In the genomic region with DNA sequence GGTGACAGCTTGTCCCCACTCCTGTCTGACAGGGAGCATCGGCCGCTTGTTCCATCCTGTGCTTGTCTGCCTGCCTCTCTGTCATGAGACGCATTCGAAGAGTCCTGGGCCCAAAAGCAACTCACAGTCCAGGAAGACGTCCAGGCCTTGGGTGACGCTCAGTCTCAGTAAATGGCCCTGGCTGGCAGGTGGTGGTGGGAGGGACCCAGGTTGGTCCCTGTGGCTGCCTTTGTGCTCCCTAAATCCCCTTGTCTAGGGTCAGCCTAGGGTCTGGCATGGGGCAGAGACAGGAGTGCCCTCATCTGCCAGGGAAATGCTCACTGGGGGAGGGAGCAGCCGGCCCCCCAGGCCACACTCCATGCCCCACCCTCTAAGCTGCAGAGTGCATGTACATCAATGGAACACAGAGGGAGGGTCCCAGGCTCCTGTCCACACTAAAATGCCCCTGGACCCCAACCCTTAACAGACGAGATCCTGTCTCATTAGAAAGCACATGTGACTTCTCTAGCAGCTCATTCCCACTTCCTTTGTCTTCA, we compare ENCODE assay signal across 24 cellular contexts.
DNase-seq lines count a peak whose midpoint lies in the region; ATAC-seq and TF ChIP-seq lines count a peak whose summit lies in the region.
"Had no signal": no experiment of that assay in that cellular context is flagged by ENCODE, and none has a peak within 500 bp of the region (broad histone marks: within the 10 kb centered on the region; RNA-seq: fewer than 3 reads in every experiment).

No MANE protein-coding gene starts in this region.

- H3K4me3 Mint-ChIP-seq in GM23338 (no peak overlapping the region), nephron (peak overlapping the region in 1 of 3 experiments; percentile 39), chondrocyte (ENCODE audit: unreplicated experiment) (no peak overlapping the region)
- H3K4me3 Mint-ChIP-seq: activated CD4-positive, alpha-beta T cell treated with anti-CD3 and anti-CD28 coated beads for 36 hours; activated naive CD8-positive, alpha-beta T cell treated with anti-CD3 and anti-CD28 coated beads, Interleukin-2, amount 50 U/mL, for 24 hours; CD4-positive, CD25-positive, alpha-beta regulatory T cell; neural progenitor cell had no signal

- H3K79me2 ChIP-seq in GM23338 (replicated peaks; ENCODE audit: insufficient read depth), result no peaks in the 10 kb centered on the region

- H3K27ac Mint-ChIP-seq in GM23338, result no peak overlapping the region
- peak overlapping the region; percentile 90 to 96 (median 96) for H3K27ac Mint-ChIP-seq in nephron
- no peak overlapping the region for H3K27ac Mint-ChIP-seq in chondrocyte (ENCODE audit: unreplicated experiment)
- H3K27ac Mint-ChIP-seq: activated CD4-positive, alpha-beta T cell treated with anti-CD3 and anti-CD28 coated beads for 36 hours; activated naive CD8-positive, alpha-beta T cell treated with anti-CD3 and anti-CD28 coated beads, Interleukin-2, amount 50 U/mL, for 24 hours; CD4-positive, CD25-positive, alpha-beta regulatory T cell; neural progenitor cell; progenitor cell of endocrine pancreas had no signal

- H3K36me3 Mint-ChIP-seq in GM23338 (ENCODE audit: low read depth) (no peaks in the 10 kb centered on the region; the same call in 2 of the 3 replicates), nephron (ENCODE audit: low read depth) (no peaks in the 10 kb centered on the region), chondrocyte (ENCODE audit: low read depth) (no peaks in the 10 kb centered on the region)
- H3K36me3 Mint-ChIP-seq: CD4-positive, CD25-positive, alpha-beta regulatory T cell; neural progenitor cell had no signal

- peak overlapping the region; percentile 23; the same call in 1 of the 2 replicates for H2AFZ ChIP-seq in GM23338
- H2AFZ ChIP-seq: neural progenitor cell had no signal

- WGBS in stomach, 5 donors, result 76 to 89% (median 86%) methylated on average over 8 of the region's 8 CpGs

- H3K9me3 Mint-ChIP-seq in GM23338, result peaks cover 3% of the 10 kb centered on the region; the same call in 1 of the 3 replicates
- peaks cover 8% of the 10 kb centered on the region for H3K9me3 Mint-ChIP-seq in nephron
- H3K9me3 Mint-ChIP-seq in chondrocyte (ENCODE audit: low read depth), result peaks cover 3% of the 10 kb centered on the region
- H3K9me3 Mint-ChIP-seq: activated naive CD8-positive, alpha-beta T cell treated with anti-CD3 and anti-CD28 coated beads, Interleukin-2, amount 50 U/mL, for 24 hours; neural progenitor cell had no signal

- no peaks in the 10 kb centered on the region for H3K4me1 ChIP-seq in GM23338 (ENCODE audit: insufficient read depth)
- peaks cover 0 to 28% (median 25%) of the 10 kb centered on the region in 4 donors for H3K4me1 ChIP-seq in stomach
- H3K4me1 ChIP-seq: foreskin keratinocyte, neural progenitor cell had no signal

- H3K36me3 ChIP-seq in GM23338 (ENCODE audit: insufficient read depth), result no peaks in the 10 kb centered on the region
- H3K36me3 ChIP-seq in stomach, result no peaks in the 10 kb centered on the region
- H3K36me3 ChIP-seq: left ventricle myocardium inferior, neural progenitor cell had no signal

- TF ChIP-seq POLR2A in stomach (IDR thresholded peaks at IDR 0.05), result no peak

- peaks cover 7% of the 10 kb centered on the region for H3K4me1 Mint-ChIP-seq in GM23338
- peaks cover 61% of the 10 kb centered on the region for H3K4me1 Mint-ChIP-seq in nephron
- H3K4me1 Mint-ChIP-seq in chondrocyte (ENCODE audit: low read depth), result peaks cover 8% of the 10 kb centered on the region

- H3K9me2 ChIP-seq in GM23338 (ENCODE audit: insufficient read depth), result no peaks in the 10 kb centered on the region

- no peak overlapping the region for H3K4me3 ChIP-seq in GM23338
- no peak overlapping the region for H3K4me3 ChIP-seq in coronary artery
- H3K4me3 ChIP-seq in stomach, result no peak overlapping the region
- H3K4me3 ChIP-seq: left ventricle myocardium inferior, neural progenitor cell, SK-N-MC had no signal

- H3K27me3 Mint-ChIP-seq in GM23338 (ENCODE audit: insufficient read depth, low read depth, poor library complexity) (peaks cover 2% of the 10 kb centered on the region), nephron (ENCODE audit: low read depth) (peaks cover 16% of the 10 kb centered on the region), chondrocyte (ENCODE audit: low read depth) (no peaks in the 10 kb centered on the region)
- H3K27me3 Mint-ChIP-seq: CD4-positive, CD25-positive, alpha-beta regulatory T cell had no signal

- H3K27ac ChIP-seq in GM23338 (ENCODE audit: low read depth) (no peak overlapping the region), coronary artery (no peak overlapping the region), stomach (no peak overlapping the region)
- H3K27ac ChIP-seq: foreskin keratinocyte, neural progenitor cell, SK-N-MC had no signal

- H3K27me3 ChIP-seq in GM23338 (ENCODE audit: insufficient read depth) (no peaks in the 10 kb centered on the region), stomach (no peaks in the 10 kb centered on the region)
- H3K27me3 ChIP-seq: foreskin keratinocyte, neural progenitor cell had no signal

- no peak for TF ChIP-seq CTCF in GM23338 (conservative IDR thresholded peaks at IDR 0.05; ENCODE audit: low read depth in 2 of 2)
- no peak for TF ChIP-seq CTCF in coronary artery (IDR thresholded peaks at IDR 0.05)
- TF ChIP-seq CTCF in nephron (IDR thresholded peaks at IDR 0.05; ENCODE audit: unreplicated experiment in 3 of 3), result no peak
- no peak for TF ChIP-seq CTCF in stomach (IDR thresholded peaks at IDR 0.05)
- no peak for TF ChIP-seq CTCF in chondrocyte (IDR thresholded peaks at IDR 0.05)

- no peak for ATAC-seq in GM23338
- no peak for ATAC-seq in HG02981 (IDR thresholded peaks at IDR 0.05; ENCODE audit: unreplicated experiment)
- ATAC-seq: activated CD4-positive, alpha-beta T cell treated with anti-CD3 and anti-CD28 coated beads for 36 hours; activated naive CD8-positive, alpha-beta T cell treated with anti-CD3 and anti-CD28 coated beads, Interleukin-2, amount 50 U/mL, for 24 hours; foreskin keratinocyte had no signal

- no peak overlapping the region for H3K4me2 ChIP-seq in GM23338
- H3K4me2 ChIP-seq: neural progenitor cell had no signal

- DNase-seq in GM23338 (ENCODE audit: low spot score) (no peak), coronary artery (ENCODE audit: low spot score) (peak; percentile 53), stomach (peak; percentile 22), chondrocyte (ENCODE audit: low spot score) (no peak), NCI-H748 (lab: John Stamatoyannopoulos, UW; ENCODE audit: unreplicated experiment) (no peak)
- no peak for DNase-seq in effector CD8-positive, alpha-beta T cell (lab: John Stamatoyannopoulos, UW)
- DNase-seq: activated CD4-positive, alpha-beta T cell treated with anti-CD3 and anti-CD28 coated beads for 36 hours; activated naive CD8-positive, alpha-beta T cell treated with anti-CD3 and anti-CD28 coated beads, Interleukin-2, amount 50 U/mL, for 24 hours; CD4-positive, CD25-positive, alpha-beta regulatory T cell; cerebellar nuclear complex; DMS 273 treated with DMSO at 0.1 percent for 48 hours; foreskin keratinocyte; IMR-90; left ventricle myocardium inferior; NCI-H1105; NCI-H2029; NCI-H2227 treated with DMSO at 0.1 percent for 48 hours; NCI-H748 treated with DMSO at 0.1 percent for 48 hours; T-helper 2 cell had no signal

- no peaks in the 10 kb centered on the region for H4K20me1 ChIP-seq in GM23338 (replicated peaks; ENCODE audit: insufficient read depth)

- H3K9me3 ChIP-seq in stomach, result no peaks in the 10 kb centered on the region
- H3K9me3 ChIP-seq: left ventricle myocardium inferior had no signal

- H3F3A ChIP-seq in GM23338 (replicated peaks; ENCODE audit: low read depth), result no peaks in the 10 kb centered on the region

- intact Hi-C loops in stomach (cut with DNase I; ENCODE audit: low total_unique reads), result no loop called here

- no peak for TF ChIP-seq EP300 in stomach (IDR thresholded peaks at IDR 0.05)

TF ChIP-seq in GM23338, 12 proteins besides CTCF, POLR2A, EP300 and RAD21 (continues in another document):
- TF ChIP-seq, protein P1, sequence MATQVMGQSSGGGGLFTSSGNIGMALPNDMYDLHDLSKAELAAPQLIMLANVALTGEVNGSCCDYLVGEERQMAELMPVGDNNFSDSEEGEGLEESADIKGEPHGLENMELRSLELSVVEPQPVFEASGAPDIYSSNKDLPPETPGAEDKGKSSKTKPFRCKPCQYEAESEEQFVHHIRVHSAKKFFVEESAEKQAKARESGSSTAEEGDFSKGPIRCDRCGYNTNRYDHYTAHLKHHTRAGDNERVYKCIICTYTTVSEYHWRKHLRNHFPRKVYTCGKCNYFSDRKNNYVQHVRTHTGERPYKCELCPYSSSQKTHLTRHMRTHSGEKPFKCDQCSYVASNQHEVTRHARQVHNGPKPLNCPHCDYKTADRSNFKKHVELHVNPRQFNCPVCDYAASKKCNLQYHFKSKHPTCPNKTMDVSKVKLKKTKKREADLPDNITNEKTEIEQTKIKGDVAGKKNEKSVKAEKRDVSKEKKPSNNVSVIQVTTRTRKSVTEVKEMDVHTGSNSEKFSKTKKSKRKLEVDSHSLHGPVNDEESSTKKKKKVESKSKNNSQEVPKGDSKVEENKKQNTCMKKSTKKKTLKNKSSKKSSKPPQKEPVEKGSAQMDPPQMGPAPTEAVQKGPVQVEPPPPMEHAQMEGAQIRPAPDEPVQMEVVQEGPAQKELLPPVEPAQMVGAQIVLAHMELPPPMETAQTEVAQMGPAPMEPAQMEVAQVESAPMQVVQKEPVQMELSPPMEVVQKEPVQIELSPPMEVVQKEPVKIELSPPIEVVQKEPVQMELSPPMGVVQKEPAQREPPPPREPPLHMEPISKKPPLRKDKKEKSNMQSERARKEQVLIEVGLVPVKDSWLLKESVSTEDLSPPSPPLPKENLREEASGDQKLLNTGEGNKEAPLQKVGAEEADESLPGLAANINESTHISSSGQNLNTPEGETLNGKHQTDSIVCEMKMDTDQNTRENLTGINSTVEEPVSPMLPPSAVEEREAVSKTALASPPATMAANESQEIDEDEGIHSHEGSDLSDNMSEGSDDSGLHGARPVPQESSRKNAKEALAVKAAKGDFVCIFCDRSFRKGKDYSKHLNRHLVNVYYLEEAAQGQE (IDR thresholded peaks at IDR 0.05; ENCODE audit: unreplicated experiment), result no peak
- TF ChIP-seq ZNF331 (CRISPR knock-in tag; IDR thresholded peaks at IDR 0.05; ENCODE audit: low read depth) (no peak), EZH2phosphoT487 (IDR thresholded peaks at IDR 0.05; ENCODE audit: unreplicated experiment) (no peak), POLR2AphosphoS5 (IDR thresholded peaks at IDR 0.05; ENCODE audit: low read depth) (no peak), ZNF114 (CRISPR knock-in tag; IDR thresholded peaks at IDR 0.05) (no peak), JUNB (IDR thresholded peaks at IDR 0.05; ENCODE audit: unreplicated experiment) (no peak)
- TF ChIP-seq, protein P2, sequence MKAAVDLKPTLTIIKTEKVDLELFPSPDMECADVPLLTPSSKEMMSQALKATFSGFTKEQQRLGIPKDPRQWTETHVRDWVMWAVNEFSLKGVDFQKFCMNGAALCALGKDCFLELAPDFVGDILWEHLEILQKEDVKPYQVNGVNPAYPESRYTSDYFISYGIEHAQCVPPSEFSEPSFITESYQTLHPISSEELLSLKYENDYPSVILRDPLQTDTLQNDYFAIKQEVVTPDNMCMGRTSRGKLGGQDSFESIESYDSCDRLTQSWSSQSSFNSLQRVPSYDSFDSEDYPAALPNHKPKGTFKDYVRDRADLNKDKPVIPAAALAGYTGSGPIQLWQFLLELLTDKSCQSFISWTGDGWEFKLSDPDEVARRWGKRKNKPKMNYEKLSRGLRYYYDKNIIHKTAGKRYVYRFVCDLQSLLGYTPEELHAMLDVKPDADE (IDR thresholded peaks at IDR 0.05), result no peak

Comparison
In these comparisons a context has a peak if more than half of its experiments do, and no peak if none do; other contexts are left out.
1. DNase-seq: peak in coronary artery (single experiment) and stomach (single experiment); none in GM23338 (single experiment), chondrocyte (single experiment), effector CD8-positive, alpha-beta T cell (single experiment) and NCI-H748 (single experiment).
2. H3K27ac Mint-ChIP-seq: peak in nephron (3 of 3); none in GM23338 (single experiment) and chondrocyte (single experiment).